Comparison of ENCODE assay signal across 31 cellular contexts in the genomic region with DNA sequence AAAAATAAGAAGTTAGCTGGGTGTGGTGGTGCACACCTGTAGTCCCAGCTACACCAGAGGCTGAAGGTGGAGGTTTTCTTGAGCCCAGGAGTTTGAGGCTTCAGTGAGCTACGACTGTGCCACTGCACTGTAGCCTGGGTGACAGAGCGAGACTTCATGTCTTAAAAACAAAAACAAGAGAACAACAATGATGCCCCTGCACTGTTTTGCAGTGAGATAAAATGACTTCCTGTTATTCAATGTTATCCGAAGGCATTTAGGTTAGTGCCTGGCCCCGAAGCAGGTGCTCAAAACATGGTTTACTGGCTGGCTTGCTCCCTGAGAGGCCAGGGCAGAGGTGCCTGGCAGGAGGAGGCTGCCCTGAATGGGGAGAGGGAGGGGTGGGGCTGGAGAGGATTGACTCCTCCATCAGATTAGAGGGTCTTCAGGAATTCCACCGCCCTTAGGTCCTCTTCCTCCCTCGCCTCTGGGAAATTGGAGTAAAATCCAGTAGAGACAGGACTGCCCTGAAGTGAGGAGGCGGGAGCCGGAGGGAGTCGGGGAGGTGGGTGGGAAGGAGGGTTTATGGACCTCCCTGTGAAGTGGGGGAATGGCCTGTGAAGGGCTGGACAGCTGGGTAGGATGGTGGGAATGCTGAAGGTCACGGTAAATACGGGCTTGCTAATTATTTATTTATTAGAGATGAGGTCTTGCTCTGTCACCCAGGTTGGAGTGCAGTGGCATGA. TPM values are rescaled to one million over a fixed set of nuclear protein-coding genes. Genes with fewer than 3 reads are reported as not detected.
DNase-seq lines count a peak whose midpoint lies in the region; ATAC-seq and TF ChIP-seq lines count a peak whose summit lies in the region.
"Had no signal": no experiment of that assay in that cellular context is flagged by ENCODE, and none has a peak within 500 bp of the region (broad histone marks: within the 10 kb centered on the region; RNA-seq: fewer than 3 reads in every experiment).

No MANE protein-coding gene starts in this region.

- peaks cover 11% of the 10 kb centered on the region for H3K27me3 Mint-ChIP-seq in CD4-positive, CD25-positive, alpha-beta regulatory T cell
- H3K27me3 Mint-ChIP-seq in endodermal cell (ENCODE audit: insufficient read depth) = peaks cover 14% of the 10 kb centered on the region

- peak overlapping the region in 3 of 4 donors; percentile 13 to 62 (median 38) for H3K4me3 Mint-ChIP-seq in CD4-positive, CD25-positive, alpha-beta regulatory T cell
- H3K4me3 Mint-ChIP-seq in endodermal cell = no peak overlapping the region
- H3K4me3 Mint-ChIP-seq: activated naive CD8-positive, alpha-beta T cell; CD8-positive, alpha-beta T cell; naive thymus-derived CD4-positive, alpha-beta T cell; stimulated activated memory B cell treated with anti-CD40 and anti-IgM and Interleukin-4, amounts not matched to agents 10 μg/mL and 1 μg/mL and 100 μg/mL, for 72 hours had no signal

- H3K27ac ChIP-seq in CD4-positive, CD25-positive, alpha-beta regulatory T cell (ENCODE audit: insufficient read depth, low read length, poor library complexity, severe bottlenecking) = peak overlapping the region; percentile 74
- H3K27ac ChIP-seq in HEK293 (ENCODE audit: extremely low read depth, low read depth, low read length) (no peak overlapping the region), endodermal cell (ENCODE audit: low read depth, low read length) (no peak overlapping the region)
- H3K27ac ChIP-seq: ascending aorta, dorsolateral prefrontal cortex had no signal

- CTCF ChIA-PET in HEK293 (lab: Yijun Ruan, JAX) = interaction anchor here (0.9 kb wide), 1 partner anchor 31 kb away, joined by 5 read pairs; no protein-coding TSS in a partner anchor

- no peaks in the 10 kb centered on the region for H3K9me3 ChIP-seq in CD4-positive, CD25-positive, alpha-beta regulatory T cell (ENCODE audit: control insufficient read depth in 2 of 2, low read length in 2 of 2)
- H3K9me3 ChIP-seq in HEK293 (ENCODE audit: control insufficient read depth, insufficient read depth, low read depth, low read length) = no peaks in the 10 kb centered on the region
- no peaks in the 10 kb centered on the region for H3K9me3 ChIP-seq in endodermal cell (ENCODE audit: control insufficient read depth, low read length)
- H3K9me3 ChIP-seq: ascending aorta, vagina had no signal

- DNase-seq in CD4-positive, CD25-positive, alpha-beta regulatory T cell = peak in 2 of 3 donors; percentile 48 to 60
- peak; percentile 42 for DNase-seq in endodermal cell
- peak; percentile 36 for DNase-seq in posterior vena cava (ENCODE audit: low spot score)
- no peak for DNase-seq in MV-4-11 (lab: John Stamatoyannopoulos, UW)
- no peak for DNase-seq in activated CD8-positive, alpha-beta memory T cell treated with anti-CD3 and anti-CD28 coated beads for 24 hours
- no peak for DNase-seq in Ammon's horn (ENCODE audit: low spot score)
- DNase-seq: activated CD4-positive, alpha-beta T cell treated with anti-CD3 and anti-CD28 coated beads, Interleukin-2, amount 50 U/mL, for 4 hours; activated CD4-positive, CD25-positive, alpha-beta regulatory T cell; activated CD8-positive, alpha-beta memory T cell treated with anti-CD3 and anti-CD28 coated beads, Interleukin-2, amount 50 U/mL, for 48 hours; caudate nucleus; CD8-positive, alpha-beta T cell; DMS53; GF-D8; GOT3; NCI-H2171 treated with DMSO at 0.1 percent for 48 hours; NCI-H69; retina; stimulated activated CD4-positive, alpha-beta T cell treated with anti-CD3 and anti-CD28 coated beads, Interleukin-2, amount 100 ng/mL, for 48 hours had no signal

- H3K4me3 ChIP-seq in CD4-positive, CD25-positive, alpha-beta regulatory T cell (ENCODE audit: low read depth, low read length) = no peak overlapping the region
- H3K4me3 ChIP-seq in HEK293 (ENCODE audit: low read depth, low read length) (no peak overlapping the region), endodermal cell (ENCODE audit: low read length) (no peak overlapping the region)
- H3K4me3 ChIP-seq: ascending aorta, dorsolateral prefrontal cortex, vagina had no signal

- TF ChIP-seq CTCF in HEK293 (tag by site-specific recombination; IDR thresholded peaks at IDR 0.05) (no peak), endodermal cell (conservative IDR thresholded peaks at IDR 0.05) (no peak)

- H3K27ac Mint-ChIP-seq in CD4-positive, CD25-positive, alpha-beta regulatory T cell = peak overlapping the region; percentile 81 to 86 (median 84)
- no peak overlapping the region for H3K27ac Mint-ChIP-seq in endodermal cell
- H3K27ac Mint-ChIP-seq: activated naive CD8-positive, alpha-beta T cell; activated T-helper 2 cell treated with anti-CD3 and anti-CD28 coated beads, Interferon-gamma antibody, Interleukin-2, Interleukin-4, amounts not matched to agents 10 μg/mL and 5 μg/mL and 100 μg/mL, durations not matched to agents 14 hours and 24 hours and 36 hours; CD8-positive, alpha-beta T cell; stimulated activated memory B cell treated with anti-CD40 and anti-IgM and Interleukin-4, amounts not matched to agents 10 μg/mL and 1 μg/mL and 100 μg/mL, for 72 hours had no signal

- POLR2A ChIA-PET in HEK293 (lab: Yijun Ruan, JAX) = interaction anchor here (1.5 kb wide), 1 partner anchor 19 kb away, joined by 3 read pairs; the partner anchor contains the start of gene METTL27

- peak; percentile 66 for ATAC-seq in CD4-positive, CD25-positive, alpha-beta regulatory T cell (ENCODE audit: low read depth in 2 of 2)
- ATAC-seq: CD8-positive, alpha-beta T cell; left colon; naive thymus-derived CD4-positive, alpha-beta T cell had no signal

- WGBS in endodermal cell (ENCODE audit: insufficient coverage in 1 of 2, insufficient read length in 1 of 2), 2 experiments = 89 to 90% methylated on average over 8 to 11 of the region's 11 CpGs

- H3K36me3 ChIP-seq in CD4-positive, CD25-positive, alpha-beta regulatory T cell (ENCODE audit: control insufficient read depth, insufficient read depth, low read length) = no peaks in the 10 kb centered on the region
- H3K36me3 ChIP-seq in HEK293 (ENCODE audit: control insufficient read depth in 2 of 2, insufficient read depth in 1 of 2, low read length in 2 of 2) (no peaks in the 10 kb centered on the region), endodermal cell (ENCODE audit: control insufficient read depth, insufficient read depth, low read length) (no peaks in the 10 kb centered on the region)
- H3K36me3 ChIP-seq: ascending aorta, vagina had no signal

- peaks cover 14 to 55% (median 32%) of the 10 kb centered on the region in 4 donors for H3K4me1 Mint-ChIP-seq in CD4-positive, CD25-positive, alpha-beta regulatory T cell
- peaks cover 15% of the 10 kb centered on the region for H3K4me1 Mint-ChIP-seq in endodermal cell

- H3K9me3 Mint-ChIP-seq in CD4-positive, CD25-positive, alpha-beta regulatory T cell = peaks cover 0 to 3% (median 0%) of the 10 kb centered on the region in 7 donors
- H3K9me3 Mint-ChIP-seq in endodermal cell = no peaks in the 10 kb centered on the region
- H3K9me3 Mint-ChIP-seq: activated T-helper 2 cell treated with anti-CD3 and anti-CD28 coated beads, Interferon-gamma antibody, Interleukin-2, Interleukin-4, amounts not matched to agents 10 μg/mL and 5 μg/mL and 100 μg/mL, durations not matched to agents 14 hours and 24 hours and 36 hours; CD8-positive, alpha-beta T cell; naive thymus-derived CD4-positive, alpha-beta T cell; stimulated activated memory B cell treated with anti-CD40 and anti-IgM and Interleukin-4, amounts not matched to agents 10 μg/mL and 1 μg/mL and 100 μg/mL, for 72 hours had no signal

- H3K27me3 ChIP-seq in CD4-positive, CD25-positive, alpha-beta regulatory T cell (ENCODE audit: control insufficient read depth, insufficient read depth, low read length) = no peaks in the 10 kb centered on the region
- no peaks in the 10 kb centered on the region for H3K27me3 ChIP-seq in endodermal cell (ENCODE audit: control insufficient read depth, insufficient read depth, low read length, poor library complexity, severe bottlenecking)
- H3K27me3 ChIP-seq: ascending aorta, dorsolateral prefrontal cortex, vagina had no signal

- H3K9ac ChIP-seq in endodermal cell (ENCODE audit: extremely low read depth, low read length, poor library complexity, severe bottlenecking) = no peak overlapping the region

- no peaks in the 10 kb centered on the region for H3K36me3 Mint-ChIP-seq in CD4-positive, CD25-positive, alpha-beta regulatory T cell
- H3K36me3 Mint-ChIP-seq in endodermal cell (ENCODE audit: low read depth) = no peaks in the 10 kb centered on the region
- H3K36me3 Mint-ChIP-seq: activated naive CD8-positive, alpha-beta T cell; CD8-positive, alpha-beta T cell; naive thymus-derived CD4-positive, alpha-beta T cell; stimulated activated memory B cell treated with anti-CD40 and anti-IgM and Interleukin-4, amounts not matched to agents 10 μg/mL and 1 μg/mL and 100 μg/mL, for 72 hours had no signal

- intact Hi-C loops in posterior vena cava (cut with DNase I) = no loop called here

- H3K4me1 ChIP-seq in CD4-positive, CD25-positive, alpha-beta regulatory T cell (ENCODE audit: control insufficient read depth, insufficient read depth, low read length, poor library complexity, severe bottlenecking) = peaks cover 41% of the 10 kb centered on the region
- peaks cover 11% of the 10 kb centered on the region for H3K4me1 ChIP-seq in HEK293 (ENCODE audit: control insufficient read depth, insufficient read depth, low read length)
- H3K4me1 ChIP-seq in endodermal cell (ENCODE audit: control insufficient read depth, insufficient read depth, low read length) = peaks cover 3% of the 10 kb centered on the region

TF ChIP-seq in HEK293, 187 proteins besides CTCF, POLR2A, EP300 and RAD21 (continues in another document):
- TF ChIP-seq ZNF626 (tag by site-specific recombination; IDR thresholded peaks at IDR 0.05) = no peak

RNA-seq across cellular contexts. Expression of gene CLDN4, which starts 6.8 kb away (rescaled TPM):
- 0.79 TPM for total RNA-seq in CD4-positive, CD25-positive, alpha-beta regulatory T cell
- under 1 TPM; 0.10 to 0.63 (median 0.23) TPM for polyA plus RNA-seq in CD4-positive, CD25-positive, alpha-beta regulatory T cell
- total RNA-seq in endodermal cell (1 to 10 TPM; 5.6 to 9.7 TPM), posterior vena cava (under 1 TPM; 0.38 to 0.97 TPM)
- 2.2 TPM for polyA plus RNA-seq in endodermal cell (2013, experiment 1 of 2)
- polyA plus RNA-seq in endodermal cell (2013, experiment 2 of 2) = 1.8 TPM
- total RNA-seq: activated T-helper 2 cell treated with anti-CD3 and anti-CD28 coated beads, Interferon-gamma antibody, Interleukin-2, Interleukin-4, amounts not matched to agents 10 μg/mL and 5 μg/mL and 100 μg/mL, durations not matched to agents 14 hours and 24 hours and 36 hours; CD8-positive, alpha-beta T cell had no signal

RNA-seq across cellular contexts. Expression of gene METTL27, which starts 18.3 kb away (rescaled TPM):
- total RNA-seq in CD4-positive, CD25-positive, alpha-beta regulatory T cell = 2.9 TPM
- 10 to 100 TPM in 2 of 4 donors, 1 to 10 TPM in 2; 1.1 to 29.1 (median 11.9) TPM for polyA plus RNA-seq in CD4-positive, CD25-positive, alpha-beta regulatory T cell
- total RNA-seq in endodermal cell = 10 to 100 TPM; 20.9 to 22.2 TPM
- 4.3 TPM for polyA plus RNA-seq in endodermal cell (2013, experiment 1 of 2)
- polyA plus RNA-seq in endodermal cell (2013, experiment 2 of 2) = 4.2 TPM
- total RNA-seq in posterior vena cava = 1 to 10 TPM in 1 of 2 donors, under 1 TPM in 1; 0.90 to 5.1 TPM
- total RNA-seq: ascending aorta; CD8-positive, alpha-beta T cell; vagina had no signal

RNA-seq across cellular contexts. Expression of gene TMEM270, which starts 36.9 kb away (rescaled TPM):
- total RNA-seq in CD4-positive, CD25-positive, alpha-beta regulatory T cell = not detected
- polyA plus RNA-seq in CD4-positive, CD25-positive, alpha-beta regulatory T cell = under 1 TPM in 1 of 4 donors, not detected in 3; 0.34 TPM
- total RNA-seq in endodermal cell (not detected), posterior vena cava (not detected)
- not detected for polyA plus RNA-seq in endodermal cell (2013, experiment 1 of 2)
- polyA plus RNA-seq in endodermal cell (2013, experiment 2 of 2) = not detected
- total RNA-seq: activated T-helper 2 cell treated with anti-CD3 and anti-CD28 coated beads, Interferon-gamma antibody, Interleukin-2, Interleukin-4, amounts not matched to agents 10 μg/mL and 5 μg/mL and 100 μg/mL, durations not matched to agents 14 hours and 24 hours and 36 hours; ascending aorta; CD8-positive, alpha-beta T cell; endothelial cell of umbilical vein; left colon; mesenteric fat pad; naive thymus-derived CD4-positive, alpha-beta T cell; osteoblast; vagina had no signal
- polyA plus RNA-seq: endothelial cell of umbilical vein; naive thymus-derived CD4-positive, alpha-beta T cell had no signal

RNA-seq across cellular contexts. Expression of gene CLDN3, which starts 54.0 kb away (rescaled TPM):
- not detected for total RNA-seq in CD4-positive, CD25-positive, alpha-beta regulatory T cell
- not detected for polyA plus RNA-seq in CD4-positive, CD25-positive, alpha-beta regulatory T cell
- total RNA-seq in endodermal cell = 10 to 100 TPM; 20.7 to 47.0 TPM
- polyA plus RNA-seq in endodermal cell (2013, experiment 1 of 2) = 4.2 TPM
- polyA plus RNA-seq in endodermal cell (2013, experiment 2 of 2) = 3.6 TPM
- total RNA-seq in posterior vena cava = not detected
- total RNA-seq: activated T-helper 2 cell treated with anti-CD3 and anti-CD28 coated beads, Interferon-gamma antibody, Interleukin-2, Interleukin-4, amounts not matched to agents 10 μg/mL and 5 μg/mL and 100 μg/mL, durations not matched to agents 14 hours and 24 hours and 36 hours; ascending aorta; CD8-positive, alpha-beta T cell; HT1080; mesenteric fat pad; naive thymus-derived CD4-positive, alpha-beta T cell; osteoblast; vagina had no signal
- polyA plus RNA-seq: naive thymus-derived CD4-positive, alpha-beta T cell had no signal

Comparison
In these comparisons a context has a peak if more than half of its experiments do, and no peak if none do; other contexts are left out.
1. DNase-seq: peak in CD4-positive, CD25-positive, alpha-beta regulatory T cell (2 of 3), endodermal cell (single experiment) and posterior vena cava (single experiment); none in MV-4-11 (single experiment), activated CD8-positive, alpha-beta memory T cell treated with anti-CD3 and anti-CD28 coated beads for 24 hours (single experiment) and Ammon's horn (single experiment).